1 cellular context compared by ENCODE assay signal in the genomic region with DNA sequence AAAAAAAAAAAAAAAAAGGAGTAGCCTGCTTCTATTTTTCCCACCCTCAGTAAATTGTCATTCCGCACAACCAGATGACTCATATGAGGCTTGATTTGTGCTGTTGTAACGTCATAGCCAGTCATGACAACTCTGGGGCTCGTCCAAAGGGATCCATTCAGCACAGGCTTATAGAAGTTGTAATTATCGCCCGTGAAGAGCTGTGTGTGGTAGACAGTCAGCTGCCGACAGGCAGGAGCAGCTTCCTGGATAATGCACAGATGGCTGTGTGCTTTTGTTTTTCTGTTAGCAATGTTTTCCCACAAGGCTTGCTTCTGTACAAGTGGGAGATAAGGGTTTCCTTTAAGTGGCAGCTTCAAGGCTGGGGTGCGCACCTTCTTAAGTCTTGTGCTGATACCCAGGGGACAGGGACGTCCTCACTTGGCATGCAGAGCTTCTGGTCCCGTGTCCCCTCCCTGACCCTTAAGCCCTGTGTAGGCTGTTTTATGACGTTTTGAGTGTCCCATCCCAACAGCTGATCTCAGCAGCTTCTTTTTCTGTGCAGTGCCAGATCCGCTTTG.
TF ChIP-seq lines count a peak whose summit lies in the region.

No MANE protein-coding gene starts in this region.

TF ChIP-seq in K562, 482 proteins besides CTCF, POLR2A, EP300 and RAD21 (continued from another document and continues in another):
- TF ChIP-seq CAMTA2 (CRISPR knock-in tag; conservative IDR thresholded peaks at IDR 0.05) (no peak), PHB (CRISPR knock-in tag; IDR thresholded peaks at IDR 0.05) (no peak), CBX3 (IDR thresholded peaks at IDR 0.05; ENCODE audit: borderline replicate concordance in 1 of 2, low read length in 2 of 2) (no peak), DPF2 (IDR thresholded peaks at IDR 0.05) (peak; percentile 43; the same call in 1 of the 2 replicates), CHCHD3 (CRISPR knock-in tag; IDR thresholded peaks at IDR 0.05) (no peak), MEF2D (tag; conservative IDR thresholded peaks at IDR 0.05; ENCODE audit: low read depth) (no peak), NCOA1 (IDR thresholded peaks at IDR 0.05; ENCODE audit: low read depth) (0 out of 2 replicates have a peak, but pooled peaks have one; percentile 31), TCF7 (IDR thresholded peaks at IDR 0.05; ENCODE audit: borderline replicate concordance) (no peak), POLR2AphosphoS2 (IDR thresholded peaks at IDR 0.05; ENCODE audit: low read length) (no peak), CCAR2 (IDR thresholded peaks at IDR 0.05; ENCODE audit: low read depth, low read length) (no peak), HIVEP1 (CRISPR knock-in tag; IDR thresholded peaks at IDR 0.05) (no peak), CEBPG (CRISPR knock-in tag; IDR thresholded peaks at IDR 0.05) (no peak), CEBPG (tag; conservative IDR thresholded peaks at IDR 0.05 in 1 of 2, IDR thresholded peaks at IDR 0.05 in 1 of 2) (no peak), ZNF197 (CRISPR knock-in tag; IDR thresholded peaks at IDR 0.05; ENCODE audit: low read depth) (no peak), BHLHE40 (IDR thresholded peaks at IDR 0.05; ENCODE audit: low read length) (peak; percentile 61), ARID1B (IDR thresholded peaks at IDR 0.05) (peak; percentile 42; the same call in 1 of the 2 replicates), ZC3H4 (CRISPR knock-in tag; IDR thresholded peaks at IDR 0.05; ENCODE audit: borderline replicate concordance) (no peak), SAP30 (IDR thresholded peaks at IDR 0.05; ENCODE audit: borderline replicate concordance, insufficient read depth, low read depth, low read length, poor library complexity, severe bottlenecking) (no peak), BCL6 (CRISPR knock-in tag; IDR thresholded peaks at IDR 0.05) (no peak), ZSCAN32 (CRISPR knock-in tag; IDR thresholded peaks at IDR 0.05) (no peak), CBFA2T3 (IDR thresholded peaks at IDR 0.05) (peak; percentile 71), NFE2 (IDR thresholded peaks at IDR 0.05; ENCODE audit: low read depth) (no peak), SIX5 (IDR thresholded peaks at IDR 0.05; ENCODE audit: borderline replicate concordance in 1 of 2, insufficient read depth in 1 of 2, low read depth in 1 of 2, low read length in 2 of 2) (no peak), ZNF644 (tag; IDR thresholded peaks at IDR 0.05; ENCODE audit: low read depth) (no peak), TRIM28 (IDR thresholded peaks at IDR 0.05) (no peak), MTA1 (IDR thresholded peaks at IDR 0.05; ENCODE audit: borderline replicate concordance) (no peak), TCFL5 (CRISPR knock-in tag; conservative IDR thresholded peaks at IDR 0.05) (no peak), FOXP1 (CRISPR knock-in tag; IDR thresholded peaks at IDR 0.05) (no peak), SMARCE1 (IDR thresholded peaks at IDR 0.05) (0 out of 2 replicates have a peak, but pooled peaks have one; percentile 20), CBFA2T2 (conservative IDR thresholded peaks at IDR 0.05) (peak; percentile 46; the same call in 1 of the 2 replicates), FOSL1 (tag; conservative IDR thresholded peaks at IDR 0.05) (peak; percentile 86), HNRNPL (IDR thresholded peaks at IDR 0.05; ENCODE audit: low read depth, low read length) (no peak), KLF1 (tag; IDR thresholded peaks at IDR 0.05) (no peak), CREB1 (IDR thresholded peaks at IDR 0.05) (peak; percentile 83), CREB1 (CRISPR knock-in tag; IDR thresholded peaks at IDR 0.05) (peak; percentile 74; the same call in 1 of the 2 replicates), ARID2 (IDR thresholded peaks at IDR 0.05) (no peak), TFAM (CRISPR knock-in tag; conservative IDR thresholded peaks at IDR 0.05) (no peak), RHOXF2B (CRISPR knock-in tag; conservative IDR thresholded peaks at IDR 0.05) (no peak), GABPA (tag; conservative IDR thresholded peaks at IDR 0.05; ENCODE audit: low read depth) (peak; percentile 33; the same call in 1 of the 2 replicates)
- TF ChIP-seq, protein P1, sequence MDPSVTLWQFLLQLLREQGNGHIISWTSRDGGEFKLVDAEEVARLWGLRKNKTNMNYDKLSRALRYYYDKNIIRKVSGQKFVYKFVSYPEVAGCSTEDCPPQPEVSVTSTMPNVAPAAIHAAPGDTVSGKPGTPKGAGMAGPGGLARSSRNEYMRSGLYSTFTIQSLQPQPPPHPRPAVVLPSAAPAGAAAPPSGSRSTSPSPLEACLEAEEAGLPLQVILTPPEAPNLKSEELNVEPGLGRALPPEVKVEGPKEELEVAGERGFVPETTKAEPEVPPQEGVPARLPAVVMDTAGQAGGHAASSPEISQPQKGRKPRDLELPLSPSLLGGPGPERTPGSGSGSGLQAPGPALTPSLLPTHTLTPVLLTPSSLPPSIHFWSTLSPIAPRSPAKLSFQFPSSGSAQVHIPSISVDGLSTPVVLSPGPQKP (CRISPR knock-in tag; IDR thresholded peaks at IDR 0.05) = no peak
- TF ChIP-seq, protein P2, sequence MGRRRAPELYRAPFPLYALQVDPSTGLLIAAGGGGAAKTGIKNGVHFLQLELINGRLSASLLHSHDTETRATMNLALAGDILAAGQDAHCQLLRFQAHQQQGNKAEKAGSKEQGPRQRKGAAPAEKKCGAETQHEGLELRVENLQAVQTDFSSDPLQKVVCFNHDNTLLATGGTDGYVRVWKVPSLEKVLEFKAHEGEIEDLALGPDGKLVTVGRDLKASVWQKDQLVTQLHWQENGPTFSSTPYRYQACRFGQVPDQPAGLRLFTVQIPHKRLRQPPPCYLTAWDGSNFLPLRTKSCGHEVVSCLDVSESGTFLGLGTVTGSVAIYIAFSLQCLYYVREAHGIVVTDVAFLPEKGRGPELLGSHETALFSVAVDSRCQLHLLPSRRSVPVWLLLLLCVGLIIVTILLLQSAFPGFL (CRISPR knock-in tag; IDR thresholded peaks at IDR 0.05) = no peak
- TF ChIP-seq, protein P3, sequence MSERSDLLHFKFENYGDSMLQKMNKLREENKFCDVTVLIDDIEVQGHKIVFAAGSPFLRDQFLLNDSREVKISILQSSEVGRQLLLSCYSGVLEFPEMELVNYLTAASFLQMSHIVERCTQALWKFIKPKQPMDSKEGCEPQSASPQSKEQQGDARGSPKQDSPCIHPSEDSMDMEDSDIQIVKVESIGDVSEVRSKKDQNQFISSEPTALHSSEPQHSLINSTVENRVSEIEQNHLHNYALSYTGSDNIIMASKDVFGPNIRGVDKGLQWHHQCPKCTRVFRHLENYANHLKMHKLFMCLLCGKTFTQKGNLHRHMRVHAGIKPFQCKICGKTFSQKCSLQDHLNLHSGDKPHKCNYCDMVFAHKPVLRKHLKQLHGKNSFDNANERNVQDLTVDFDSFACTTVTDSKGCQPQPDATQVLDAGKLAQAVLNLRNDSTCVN (CRISPR knock-in tag; IDR thresholded peaks at IDR 0.05) = no peak
- TF ChIP-seq, protein P4, sequence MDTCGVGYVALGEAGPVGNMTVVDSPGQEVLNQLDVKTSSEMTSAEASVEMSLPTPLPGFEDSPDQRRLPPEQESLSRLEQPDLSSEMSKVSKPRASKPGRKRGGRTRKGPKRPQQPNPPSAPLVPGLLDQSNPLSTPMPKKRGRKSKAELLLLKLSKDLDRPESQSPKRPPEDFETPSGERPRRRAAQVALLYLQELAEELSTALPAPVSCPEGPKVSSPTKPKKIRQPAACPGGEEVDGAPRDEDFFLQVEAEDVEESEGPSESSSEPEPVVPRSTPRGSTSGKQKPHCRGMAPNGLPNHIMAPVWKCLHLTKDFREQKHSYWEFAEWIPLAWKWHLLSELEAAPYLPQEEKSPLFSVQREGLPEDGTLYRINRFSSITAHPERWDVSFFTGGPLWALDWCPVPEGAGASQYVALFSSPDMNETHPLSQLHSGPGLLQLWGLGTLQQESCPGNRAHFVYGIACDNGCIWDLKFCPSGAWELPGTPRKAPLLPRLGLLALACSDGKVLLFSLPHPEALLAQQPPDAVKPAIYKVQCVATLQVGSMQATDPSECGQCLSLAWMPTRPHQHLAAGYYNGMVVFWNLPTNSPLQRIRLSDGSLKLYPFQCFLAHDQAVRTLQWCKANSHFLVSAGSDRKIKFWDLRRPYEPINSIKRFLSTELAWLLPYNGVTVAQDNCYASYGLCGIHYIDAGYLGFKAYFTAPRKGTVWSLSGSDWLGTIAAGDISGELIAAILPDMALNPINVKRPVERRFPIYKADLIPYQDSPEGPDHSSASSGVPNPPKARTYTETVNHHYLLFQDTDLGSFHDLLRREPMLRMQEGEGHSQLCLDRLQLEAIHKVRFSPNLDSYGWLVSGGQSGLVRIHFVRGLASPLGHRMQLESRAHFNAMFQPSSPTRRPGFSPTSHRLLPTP (IDR thresholded peaks at IDR 0.05; ENCODE audit: borderline replicate concordance, extremely low read depth, insufficient read length) = no peak
- TF ChIP-seq, protein P5, sequence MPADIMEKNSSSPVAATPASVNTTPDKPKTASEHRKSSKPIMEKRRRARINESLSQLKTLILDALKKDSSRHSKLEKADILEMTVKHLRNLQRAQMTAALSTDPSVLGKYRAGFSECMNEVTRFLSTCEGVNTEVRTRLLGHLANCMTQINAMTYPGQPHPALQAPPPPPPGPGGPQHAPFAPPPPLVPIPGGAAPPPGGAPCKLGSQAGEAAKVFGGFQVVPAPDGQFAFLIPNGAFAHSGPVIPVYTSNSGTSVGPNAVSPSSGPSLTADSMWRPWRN (IDR thresholded peaks at IDR 0.05; ENCODE audit: low read depth) = no peak
- TF ChIP-seq, protein P6, sequence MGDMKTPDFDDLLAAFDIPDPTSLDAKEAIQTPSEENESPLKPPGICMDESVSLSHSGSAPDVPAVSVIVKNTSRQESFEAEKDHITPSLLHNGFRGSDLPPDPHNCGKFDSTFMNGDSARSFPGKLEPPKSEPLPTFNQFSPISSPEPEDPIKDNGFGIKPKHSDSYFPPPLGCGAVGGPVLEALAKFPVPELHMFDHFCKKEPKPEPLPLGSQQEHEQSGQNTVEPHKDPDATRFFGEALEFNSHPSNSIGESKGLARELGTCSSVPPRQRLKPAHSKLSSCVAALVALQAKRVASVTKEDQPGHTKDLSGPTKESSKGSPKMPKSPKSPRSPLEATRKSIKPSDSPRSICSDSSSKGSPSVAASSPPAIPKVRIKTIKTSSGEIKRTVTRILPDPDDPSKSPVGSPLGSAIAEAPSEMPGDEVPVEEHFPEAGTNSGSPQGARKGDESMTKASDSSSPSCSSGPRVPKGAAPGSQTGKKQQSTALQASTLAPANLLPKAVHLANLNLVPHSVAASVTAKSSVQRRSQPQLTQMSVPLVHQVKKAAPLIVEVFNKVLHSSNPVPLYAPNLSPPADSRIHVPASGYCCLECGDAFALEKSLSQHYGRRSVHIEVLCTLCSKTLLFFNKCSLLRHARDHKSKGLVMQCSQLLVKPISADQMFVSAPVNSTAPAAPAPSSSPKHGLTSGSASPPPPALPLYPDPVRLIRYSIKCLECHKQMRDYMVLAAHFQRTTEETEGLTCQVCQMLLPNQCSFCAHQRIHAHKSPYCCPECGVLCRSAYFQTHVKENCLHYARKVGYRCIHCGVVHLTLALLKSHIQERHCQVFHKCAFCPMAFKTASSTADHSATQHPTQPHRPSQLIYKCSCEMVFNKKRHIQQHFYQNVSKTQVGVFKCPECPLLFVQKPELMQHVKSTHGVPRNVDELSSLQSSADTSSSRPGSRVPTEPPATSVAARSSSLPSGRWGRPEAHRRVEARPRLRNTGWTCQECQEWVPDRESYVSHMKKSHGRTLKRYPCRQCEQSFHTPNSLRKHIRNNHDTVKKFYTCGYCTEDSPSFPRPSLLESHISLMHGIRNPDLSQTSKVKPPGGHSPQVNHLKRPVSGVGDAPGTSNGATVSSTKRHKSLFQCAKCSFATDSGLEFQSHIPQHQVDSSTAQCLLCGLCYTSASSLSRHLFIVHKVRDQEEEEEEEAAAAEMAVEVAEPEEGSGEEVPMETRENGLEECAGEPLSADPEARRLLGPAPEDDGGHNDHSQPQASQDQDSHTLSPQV (IDR thresholded peaks at IDR 0.05) = no peak
- TF ChIP-seq, protein P7, sequence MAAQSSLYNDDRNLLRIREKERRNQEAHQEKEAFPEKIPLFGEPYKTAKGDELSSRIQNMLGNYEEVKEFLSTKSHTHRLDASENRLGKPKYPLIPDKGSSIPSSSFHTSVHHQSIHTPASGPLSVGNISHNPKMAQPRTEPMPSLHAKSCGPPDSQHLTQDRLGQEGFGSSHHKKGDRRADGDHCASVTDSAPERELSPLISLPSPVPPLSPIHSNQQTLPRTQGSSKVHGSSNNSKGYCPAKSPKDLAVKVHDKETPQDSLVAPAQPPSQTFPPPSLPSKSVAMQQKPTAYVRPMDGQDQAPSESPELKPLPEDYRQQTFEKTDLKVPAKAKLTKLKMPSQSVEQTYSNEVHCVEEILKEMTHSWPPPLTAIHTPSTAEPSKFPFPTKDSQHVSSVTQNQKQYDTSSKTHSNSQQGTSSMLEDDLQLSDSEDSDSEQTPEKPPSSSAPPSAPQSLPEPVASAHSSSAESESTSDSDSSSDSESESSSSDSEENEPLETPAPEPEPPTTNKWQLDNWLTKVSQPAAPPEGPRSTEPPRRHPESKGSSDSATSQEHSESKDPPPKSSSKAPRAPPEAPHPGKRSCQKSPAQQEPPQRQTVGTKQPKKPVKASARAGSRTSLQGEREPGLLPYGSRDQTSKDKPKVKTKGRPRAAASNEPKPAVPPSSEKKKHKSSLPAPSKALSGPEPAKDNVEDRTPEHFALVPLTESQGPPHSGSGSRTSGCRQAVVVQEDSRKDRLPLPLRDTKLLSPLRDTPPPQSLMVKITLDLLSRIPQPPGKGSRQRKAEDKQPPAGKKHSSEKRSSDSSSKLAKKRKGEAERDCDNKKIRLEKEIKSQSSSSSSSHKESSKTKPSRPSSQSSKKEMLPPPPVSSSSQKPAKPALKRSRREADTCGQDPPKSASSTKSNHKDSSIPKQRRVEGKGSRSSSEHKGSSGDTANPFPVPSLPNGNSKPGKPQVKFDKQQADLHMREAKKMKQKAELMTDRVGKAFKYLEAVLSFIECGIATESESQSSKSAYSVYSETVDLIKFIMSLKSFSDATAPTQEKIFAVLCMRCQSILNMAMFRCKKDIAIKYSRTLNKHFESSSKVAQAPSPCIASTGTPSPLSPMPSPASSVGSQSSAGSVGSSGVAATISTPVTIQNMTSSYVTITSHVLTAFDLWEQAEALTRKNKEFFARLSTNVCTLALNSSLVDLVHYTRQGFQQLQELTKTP (IDR thresholded peaks at IDR 0.05; ENCODE audit: low read depth in 1 of 2, partially characterized antibody in 2 of 2) = no peak
- TF ChIP-seq, protein P8, sequence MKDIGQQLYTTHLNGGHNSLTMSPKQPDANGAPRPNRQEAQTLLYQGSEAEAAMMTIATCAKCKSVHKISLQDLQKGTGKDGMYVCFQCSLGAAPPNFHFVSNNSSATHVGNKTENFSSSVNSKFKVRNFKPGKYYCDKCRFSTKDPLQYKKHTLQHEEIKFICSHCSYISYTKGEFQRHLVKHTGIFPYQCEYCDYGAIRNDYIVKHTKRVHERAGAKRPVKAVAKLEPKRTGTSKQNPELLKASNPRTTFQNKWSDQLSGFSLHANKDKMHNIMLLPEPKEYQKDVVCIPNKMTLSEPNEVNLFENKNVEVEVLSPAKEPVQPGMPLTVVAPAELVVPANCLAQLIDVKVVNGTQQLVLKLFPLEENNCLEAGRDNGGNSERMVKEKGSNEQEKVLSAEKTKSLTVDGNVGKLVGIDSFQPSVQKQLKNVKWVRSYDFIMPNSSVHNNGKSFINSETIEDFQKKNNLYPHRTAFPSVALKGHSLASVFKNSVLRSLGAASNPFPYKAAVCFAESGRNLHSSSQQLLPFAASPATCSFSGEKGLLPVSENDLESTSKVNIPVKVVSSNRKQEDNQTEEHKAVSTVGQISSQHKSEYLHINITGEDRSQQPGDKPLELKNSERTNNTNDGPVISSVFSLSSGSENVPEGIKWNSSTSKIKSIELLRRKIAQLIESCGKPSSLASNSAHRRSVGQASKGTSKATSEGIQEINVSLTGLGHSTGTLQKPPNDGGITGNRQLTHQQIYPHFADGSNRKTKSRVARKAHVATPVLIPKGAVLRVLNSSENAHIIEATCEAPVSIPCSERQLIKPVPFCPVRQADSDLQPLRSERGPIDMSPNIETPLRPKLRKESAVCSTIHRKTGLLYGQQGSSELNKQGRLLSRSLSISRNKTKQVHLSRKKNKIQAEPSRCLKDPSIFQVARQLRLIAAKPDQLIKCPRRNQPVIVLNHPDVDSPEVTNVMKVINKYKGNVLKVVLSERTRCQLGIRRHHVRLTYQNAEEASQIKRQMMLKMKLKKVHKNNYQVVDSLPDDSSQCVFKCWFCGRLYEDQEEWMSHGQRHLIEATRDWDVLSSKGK (CRISPR knock-in tag; IDR thresholded peaks at IDR 0.05) = no peak
